14 cellular contexts compared by ENCODE assay signal in genomic region chr16:86074651-86075487, GRCh38.
DNase-seq lines count a peak whose midpoint lies in the region; ATAC-seq and TF ChIP-seq lines count a peak whose summit lies in the region.
"Had no signal": no experiment of that assay in that cellular context is flagged by ENCODE, and none has a peak within 500 bp of the region (broad histone marks: within the 10 kb centered on the region; RNA-seq: fewer than 3 reads in every experiment).

No MANE protein-coding gene starts in this region.

- peaks cover 0 to 4% (median 0%) of the 10 kb centered on the region in 7 donors for H3K4me1 Mint-ChIP-seq in naive thymus-derived CD4-positive, alpha-beta T cell
- H3K4me1 Mint-ChIP-seq: CD14-positive monocyte had no signal

- peaks cover 0 to 33% (median 19%) of the 10 kb centered on the region in 5 donors for H3K27me3 Mint-ChIP-seq in naive thymus-derived CD4-positive, alpha-beta T cell

- TF ChIP-seq POLR2A in right lobe of liver (IDR thresholded peaks at IDR 0.05) = no peak

- CTCF ChIA-PET in naive thymus-derived CD4-positive, alpha-beta T cell (lab: Charles Lee) = no interaction called here

- peak overlapping the region; percentile 1 for H3K9ac ChIP-seq in HUES6 (ENCODE audit: low read length)

- no peak overlapping the region for H3K4me3 ChIP-seq in HUES6 (ENCODE audit: low read depth, low read length)
- H3K4me3 ChIP-seq in right lobe of liver = no peak overlapping the region
- H3K4me3 ChIP-seq in tibial artery = no peak overlapping the region
- no peak overlapping the region for H3K4me3 ChIP-seq in naive thymus-derived CD4-positive, alpha-beta T cell (ENCODE audit: low read length)
- H3K4me3 ChIP-seq: suprapubic skin had no signal

- intact Hi-C loops in right lobe of liver (cut with DNase I) = loop anchor here (5.0 kb wide), 1 partner anchor 442 kb away; no protein-coding TSS in a partner anchor
- intact Hi-C loops in tibial artery (cut with DNase I; ENCODE audit: low total_unique reads) = no loop called here
- intact Hi-C loops in naive thymus-derived CD4-positive, alpha-beta T cell (cut with micrococcal nuclease) = no loop called here

- WGBS in right lobe of liver (ENCODE audit: insufficient coverage, low coverage, low lambda C conversion rate, missing lambda C conversion rate) = 80% methylated on average over 1 of the region's 20 CpGs

- no peaks in the 10 kb centered on the region for H3K9me3 ChIP-seq in HUES6 (ENCODE audit: control insufficient read depth, insufficient read depth, low read depth, low read length)
- no peaks in the 10 kb centered on the region for H3K9me3 ChIP-seq in right lobe of liver
- no peaks in the 10 kb centered on the region for H3K9me3 ChIP-seq in tibial artery
- H3K9me3 ChIP-seq in naive thymus-derived CD4-positive, alpha-beta T cell (ENCODE audit: control insufficient read depth in 2 of 3, low read length in 3 of 3) = no peaks in the 10 kb centered on the region
- H3K9me3 ChIP-seq: suprapubic skin had no signal

- ATAC-seq in right lobe of liver = peak; percentile 24 to 35 (median 31)
- ATAC-seq in naive thymus-derived CD4-positive, alpha-beta T cell = no peak
- no peak for ATAC-seq in HG03025 (IDR thresholded peaks at IDR 0.05; ENCODE audit: low FRiP score, unreplicated experiment)
- ATAC-seq: activated CD8-positive, alpha-beta T cell treated with anti-CD3 and anti-CD28 coated beads, Interleukin-2, amount 10 ng/mL, durations not matched to agents 7 days and 5 days had no signal

- no peak overlapping the region for H3K4me3 Mint-ChIP-seq in naive thymus-derived CD4-positive, alpha-beta T cell
- H3K4me3 Mint-ChIP-seq: activated CD8-positive, alpha-beta T cell treated with anti-CD3 and anti-CD28 coated beads, Interleukin-2, amount 10 ng/mL, durations not matched to agents 7 days and 5 days; CD14-positive monocyte had no signal

- H3K27ac Mint-ChIP-seq in naive thymus-derived CD4-positive, alpha-beta T cell = no peak overlapping the region
- H3K27ac Mint-ChIP-seq: activated CD8-positive, alpha-beta T cell treated with anti-CD3 and anti-CD28 coated beads, Interleukin-2, amount 10 ng/mL, durations not matched to agents 7 days and 5 days had no signal

- H3K27me3 ChIP-seq in HUES6 (ENCODE audit: control insufficient read depth, insufficient read depth, low read length) = no peaks in the 10 kb centered on the region
- H3K27me3 ChIP-seq in right lobe of liver = peaks cover 0 to 4% of the 10 kb centered on the region in 2 donors
- peaks cover 0 to 80% of the 10 kb centered on the region in 2 donors for H3K27me3 ChIP-seq in tibial artery
- no peaks in the 10 kb centered on the region for H3K27me3 ChIP-seq in naive thymus-derived CD4-positive, alpha-beta T cell (ENCODE audit: control insufficient read depth in 2 of 2, insufficient read depth in 2 of 2, low read length in 2 of 2)

- H3K4me1 ChIP-seq in HUES6 (ENCODE audit: control insufficient read depth, insufficient read depth, low read length) = peaks cover 18% of the 10 kb centered on the region; the same call in 1 of the 2 replicates
- no peaks in the 10 kb centered on the region for H3K4me1 ChIP-seq in right lobe of liver
- H3K4me1 ChIP-seq in tibial artery = no peaks in the 10 kb centered on the region
- no peaks in the 10 kb centered on the region for H3K4me1 ChIP-seq in naive thymus-derived CD4-positive, alpha-beta T cell (ENCODE audit: control insufficient read depth in 2 of 2, insufficient read depth in 2 of 2, low read length in 2 of 2)
- H3K4me1 ChIP-seq: suprapubic skin had no signal

- H3K36me3 Mint-ChIP-seq in naive thymus-derived CD4-positive, alpha-beta T cell = no peaks in the 10 kb centered on the region
- H3K36me3 Mint-ChIP-seq: CD14-positive monocyte had no signal

- TF ChIP-seq CTCF in right lobe of liver (IDR thresholded peaks at IDR 0.05) (no peak), tibial artery (IDR thresholded peaks at IDR 0.05) (no peak)

- POLR2A ChIA-PET in naive thymus-derived CD4-positive, alpha-beta T cell (lab: Charles Lee) = no interaction called here

- peaks cover 0 to 1% (median 0%) of the 10 kb centered on the region in 11 donors for H3K9me3 Mint-ChIP-seq in naive thymus-derived CD4-positive, alpha-beta T cell

- H3K36me3 ChIP-seq in HUES6 (ENCODE audit: control insufficient read depth, insufficient read depth, low read length) = no peaks in the 10 kb centered on the region
- no peaks in the 10 kb centered on the region for H3K36me3 ChIP-seq in right lobe of liver
- H3K36me3 ChIP-seq in tibial artery = no peaks in the 10 kb centered on the region
- H3K36me3 ChIP-seq in naive thymus-derived CD4-positive, alpha-beta T cell (ENCODE audit: control insufficient read depth in 2 of 3, insufficient read depth in 3 of 3, low read length in 3 of 3) = no peaks in the 10 kb centered on the region
- H3K36me3 ChIP-seq: suprapubic skin had no signal

- DNase-seq in ecto neural progenitor cell (ENCODE audit: low spot score) (peak; percentile 81), right lobe of liver (peak in 2 of 3 donors; percentile 35 to 37), tibial artery (peak; percentile 11 to 52), activated T-cell treated with anti-CD3 and anti-CD28 coated beads for 4 hours (no peak)
- DNase-seq in naive thymus-derived CD4-positive, alpha-beta T cell = no peak
- DNase-seq: activated CD8-positive, alpha-beta T cell treated with anti-CD3 and anti-CD28 coated beads, Interleukin-2, amount 10 ng/mL, durations not matched to agents 7 days and 5 days; DMS79 treated with DMSO at 0.1 percent for 48 hours; foreskin fibroblast; MV-4-11; NCI-H2171 had no signal

- H3K27ac ChIP-seq in HUES6 (ENCODE audit: low read depth, low read length) = no peak overlapping the region
- H3K27ac ChIP-seq in right lobe of liver = no peak overlapping the region
- H3K27ac ChIP-seq in tibial artery = no peak overlapping the region
- no peak overlapping the region for H3K27ac ChIP-seq in naive thymus-derived CD4-positive, alpha-beta T cell (ENCODE audit: low read depth, low read length)
- H3K27ac ChIP-seq: suprapubic skin had no signal

Comparison
In these comparisons a context has a peak if more than half of its experiments do, and no peak if none do; other contexts are left out.
1. DNase-seq: peak in ecto neural progenitor cell (single experiment), right lobe of liver (2 of 3) and tibial artery (2 of 2); none in activated T-cell treated with anti-CD3 and anti-CD28 coated beads for 4 hours (single experiment) and naive thymus-derived CD4-positive, alpha-beta T cell (0 of 9).
2. ATAC-seq: peak in right lobe of liver (4 of 4); none in naive thymus-derived CD4-positive, alpha-beta T cell (single experiment) and HG03025 (single experiment).
3. intact Hi-C loops: an anchor here in right lobe of liver (5.0 kb wide); none called in tibial artery and naive thymus-derived CD4-positive, alpha-beta T cell.